Comparison of ENCODE assay signal across 8 cellular contexts in the genomic region with DNA sequence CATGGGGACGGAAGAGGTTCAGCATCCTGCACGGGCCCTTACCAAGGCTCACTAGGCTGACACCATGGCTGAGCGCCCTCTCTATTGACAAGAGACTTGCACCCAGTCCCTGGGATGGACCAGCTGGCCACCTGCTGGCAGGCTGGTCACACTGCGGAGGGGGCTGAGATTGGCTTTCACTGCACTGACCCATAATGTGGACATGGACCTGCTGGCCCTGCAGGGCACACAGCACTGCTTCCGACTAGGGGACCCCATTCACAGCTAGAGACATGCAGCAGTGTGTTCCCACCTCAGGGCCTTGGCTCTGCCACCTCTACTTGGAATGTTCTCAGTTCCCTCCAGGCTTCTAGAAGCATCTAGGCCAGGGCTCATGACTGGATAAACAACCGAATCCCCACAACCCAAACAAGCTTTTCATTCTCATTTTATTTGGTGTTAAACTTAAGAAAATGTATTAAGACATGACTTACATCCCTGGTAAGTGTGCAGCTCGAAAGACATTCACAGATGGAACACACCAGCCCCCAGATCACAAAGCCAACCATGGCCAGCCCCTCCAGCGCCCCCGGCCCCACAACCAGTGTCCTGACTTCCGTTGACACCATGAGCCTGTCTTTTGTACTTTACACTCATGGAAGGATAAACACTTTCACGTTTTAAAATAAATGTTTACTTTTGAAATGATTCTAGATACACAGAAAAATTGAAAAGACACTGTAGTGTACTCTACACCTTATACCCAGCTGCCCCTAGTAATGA.
DNase-seq lines count a peak whose midpoint lies in the region; ATAC-seq and TF ChIP-seq lines count a peak whose summit lies in the region.

No MANE protein-coding gene starts in this region.

- TF ChIP-seq CTCF in RWPE2 (IDR thresholded peaks at IDR 0.05; ENCODE audit: poor library complexity, severe bottlenecking) = peak; percentile 87

- H3K4me1 ChIP-seq in RWPE2 (ENCODE audit: insufficient read depth, poor library complexity, severe bottlenecking) (no peaks in the 10 kb centered on the region), adipocyte (ENCODE audit: control insufficient read depth, insufficient read depth, low read length) (no peaks in the 10 kb centered on the region)

- no peak overlapping the region for H3K27ac ChIP-seq in RWPE2 (ENCODE audit: poor library complexity, severe bottlenecking)

- no peaks in the 10 kb centered on the region for H3K9me3 ChIP-seq in RWPE2 (ENCODE audit: severe bottlenecking)
- H3K9me3 ChIP-seq in adipocyte (ENCODE audit: control insufficient read depth, low read length) = no peaks in the 10 kb centered on the region

- ATAC-seq in RWPE2 (ENCODE audit: low read depth) = peak; percentile 86
- no peak for ATAC-seq in GM18870 (IDR thresholded peaks at IDR 0.05; ENCODE audit: unreplicated experiment)
- no peak for ATAC-seq in GM18517 (IDR thresholded peaks at IDR 0.05; ENCODE audit: unreplicated experiment)

- H3K27me3 ChIP-seq in RWPE2 (ENCODE audit: insufficient read depth, poor library complexity, severe bottlenecking) (no peaks in the 10 kb centered on the region), adipocyte (replicated peaks; ENCODE audit: control insufficient read depth, insufficient read depth, low read length) (peaks cover 13% of the 10 kb centered on the region)

- DNase-seq in SKM-1 treated with dmso at 0.1 percent for 144 hours (lab: John Stamatoyannopoulos, UW; ENCODE audit: unreplicated experiment) (peak; percentile 6), SKM-1 (lab: John Stamatoyannopoulos, UW; ENCODE audit: unreplicated experiment) (no peak), RWPE2 (ENCODE audit: low spot score) (no peak), adipocyte (ENCODE audit: low read depth) (peak; percentile 85), hepatic stellate cell (ENCODE audit: low spot score) (peak; percentile 87)
- peak; percentile 41 for DNase-seq in stimulated activated CD4-positive, alpha-beta T cell treated with anti-CD3 and anti-CD28 coated beads, Interleukin-12 subunit alpha, Interleukin-12 subunit beta, amount 100 ng/mL, for 4 hours

- H3K4me3 ChIP-seq in RWPE2 (ENCODE audit: severe bottlenecking) = no peak overlapping the region
- H3K4me3 ChIP-seq in adipocyte (ENCODE audit: low read length) = no peak overlapping the region

- H3K36me3 ChIP-seq in RWPE2 (ENCODE audit: low read depth) = no peaks in the 10 kb centered on the region
- H3K36me3 ChIP-seq in adipocyte (ENCODE audit: control insufficient read depth, insufficient read depth, low read length, severe bottlenecking) = no peaks in the 10 kb centered on the region

- H3K9ac ChIP-seq in adipocyte (ENCODE audit: low read length) = no peak overlapping the region

Comparison
In these comparisons a context has a peak if more than half of its experiments do, and no peak if none do; other contexts are left out.
1. DNase-seq: peak in SKM-1 treated with dmso at 0.1 percent for 144 hours (single experiment), adipocyte (single experiment), hepatic stellate cell (single experiment) and stimulated activated CD4-positive, alpha-beta T cell treated with anti-CD3 and anti-CD28 coated beads, Interleukin-12 subunit alpha, Interleukin-12 subunit beta, amount 100 ng/mL, for 4 hours (single experiment); none in SKM-1 (single experiment) and RWPE2 (single experiment).